8 cellular contexts compared by ENCODE assay signal in the genomic region with DNA sequence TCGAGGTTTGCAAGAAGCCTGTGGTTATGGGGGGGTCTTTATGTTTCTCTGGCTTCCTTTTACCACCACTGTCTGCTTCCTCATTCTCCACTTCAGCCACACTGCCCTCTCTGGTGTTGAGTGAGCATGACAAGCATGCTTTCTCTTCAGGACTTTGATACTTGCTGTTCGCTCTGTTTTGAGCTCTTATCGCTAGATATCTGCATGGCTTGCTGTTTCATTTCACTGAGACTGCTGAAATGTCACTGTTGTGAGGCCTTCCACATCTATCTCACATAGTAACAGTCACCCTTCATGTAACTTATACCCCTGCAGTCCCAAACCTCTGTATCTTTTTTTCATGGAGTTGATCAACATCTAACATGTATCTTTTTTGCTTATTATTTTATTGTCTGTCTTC. TPM values are rescaled to one million over a fixed set of nuclear protein-coding genes. Genes with fewer than 3 reads are reported as not detected.
DNase-seq lines count a peak whose midpoint lies in the region; ATAC-seq and TF ChIP-seq lines count a peak whose summit lies in the region.

No MANE protein-coding gene starts in this region.

- in situ Hi-C loops in KBM-7 (cut with MboI; ENCODE audit: low pct_unique_long_range_greater_than_20kb, low sequenced_read_pairs) = no loop called here

- no peaks in the 10 kb centered on the region for H3K79me2 ChIP-seq in mesendoderm (ENCODE audit: control insufficient read depth, insufficient read depth, low read length)

- no peak overlapping the region for H2BK5ac ChIP-seq in mesendoderm (ENCODE audit: low read length)

- H3K9ac ChIP-seq in mesendoderm (ENCODE audit: low read length) = no peak overlapping the region

- no peak overlapping the region for H3K18ac ChIP-seq in mesendoderm (ENCODE audit: low read length)

- DNase-seq in NCI-H510A treated with DMSO at 0.1 percent for 48 hours (lab: John Stamatoyannopoulos, UW) (peak; percentile 2), NCI-H510A (lab: John Stamatoyannopoulos, UW) (no peak), KBM-7 (peak; percentile 88), T-cell (peak in 27 of 34 experiments; percentile 3 to 40 (median 20)), ecto neural progenitor cell (ENCODE audit: low spot score) (peak; percentile 52), mesendoderm (peak; percentile 87), upper lobe of right lung (no peak)

- H3K27ac ChIP-seq in mesendoderm (ENCODE audit: low read depth, low read length) (no peak overlapping the region), upper lobe of right lung (no peak overlapping the region)

- POLR2A ChIA-PET in T-cell (lab: Charles Lee) = no interaction called here

- H3K27ac Mint-ChIP-seq in T-cell = peak overlapping the region; percentile 13 to 34

- H3K9me3 ChIP-seq in upper lobe of right lung = no peaks in the 10 kb centered on the region

- H4K5ac ChIP-seq in mesendoderm (ENCODE audit: low read length) = no peak overlapping the region

- H3K4me2 ChIP-seq in mesendoderm (ENCODE audit: low read length) = no peak overlapping the region

- peaks cover 2 to 13% (median 3%) of the 10 kb centered on the region in 3 donors for H3K9me3 Mint-ChIP-seq in T-cell

- H3K27me3 Mint-ChIP-seq in T-cell = no peaks in the 10 kb centered on the region

- CTCF ChIA-PET in T-cell (lab: Charles Lee) = interaction anchor here (0.5 to 1.4 kb wide), 16 partner anchors 9 to 983 kb away, joined by 3 to 9 read pairs (median 3); a partner anchor contains a TSS

- H3K36me3 Mint-ChIP-seq in T-cell = peaks cover 34% of the 10 kb centered on the region

- no peak overlapping the region for H3K4ac ChIP-seq in mesendoderm (ENCODE audit: low read depth, low read length)

- ATAC-seq in GM21528 (IDR thresholded peaks at IDR 0.05; ENCODE audit: low FRiP score, unreplicated experiment) (peak; percentile 91), T-cell (replicated peaks in 1 of 4) (peak; percentile 66 to 89 (median 75)), upper lobe of right lung (peak; percentile 86)

- intact Hi-C loops in upper lobe of right lung (cut with DNase I) = no loop called here

- no peaks in the 10 kb centered on the region for H3K4me1 ChIP-seq in mesendoderm (ENCODE audit: control insufficient read depth, low read depth, low read length)
- no peaks in the 10 kb centered on the region for H3K4me1 ChIP-seq in upper lobe of right lung

- H3K4me1 Mint-ChIP-seq in T-cell = peaks cover 8 to 11% (median 10%) of the 10 kb centered on the region in 3 donors

- H3K79me1 ChIP-seq in mesendoderm (ENCODE audit: low read length) = no peaks in the 10 kb centered on the region

- H3K36me3 ChIP-seq in mesendoderm (ENCODE audit: control insufficient read depth, insufficient read depth, low read length) = no peaks in the 10 kb centered on the region
- no peaks in the 10 kb centered on the region for H3K36me3 ChIP-seq in upper lobe of right lung

- H4K8ac ChIP-seq in mesendoderm (ENCODE audit: low read depth, low read length) = no peak overlapping the region

- H3K4me3 Mint-ChIP-seq in T-cell = no peak overlapping the region

- H2AK5ac ChIP-seq in mesendoderm (ENCODE audit: low read length) = no peak overlapping the region

- WGBS in mesendoderm (ENCODE audit: extremely low coverage, insufficient coverage, low lambda C conversion rate) = no CpG with 5 or more reads among the region's 3 CpGs

- TF ChIP-seq CTCF in upper lobe of right lung (IDR thresholded peaks at IDR 0.05) = peak; percentile 64

- H2BK15ac ChIP-seq in mesendoderm (replicated peaks; ENCODE audit: low read depth) = no peak overlapping the region

- no peak overlapping the region for H3K23ac ChIP-seq in mesendoderm (ENCODE audit: low read length)

- H3K56ac ChIP-seq in mesendoderm (ENCODE audit: low read length) = no peak overlapping the region

- H3K27me3 ChIP-seq in mesendoderm (ENCODE audit: insufficient read depth, low read length, poor library complexity) = no peaks in the 10 kb centered on the region
- no peaks in the 10 kb centered on the region for H3K27me3 ChIP-seq in upper lobe of right lung

- no peak overlapping the region for H2BK120ac ChIP-seq in mesendoderm (ENCODE audit: low read depth, low read length)

- H3K4me3 ChIP-seq in mesendoderm (ENCODE audit: low read length) (no peak overlapping the region), upper lobe of right lung (no peak overlapping the region)

RNA-seq across cellular contexts. Expression of a gene that starts 59.8 kb away (rescaled TPM):
- total RNA-seq in T-cell (10 to 100 TPM in 4 of 5 donors, 1 to 10 TPM in 1; 6.3 to 20.8 (median 12.7) TPM), upper lobe of right lung (24.5 TPM)
- polyA plus RNA-seq in mesendoderm (2013, experiment 1 of 2) = 24.1 TPM
- polyA plus RNA-seq in mesendoderm (2013, experiment 2 of 2) = 24.8 TPM

Comparison
In these comparisons a context has a peak if more than half of its experiments do, and no peak if none do; other contexts are left out.
1. DNase-seq: peak in NCI-H510A treated with DMSO at 0.1 percent for 48 hours (single experiment), KBM-7 (single experiment), T-cell (27 of 34), ecto neural progenitor cell (single experiment) and mesendoderm (single experiment); none in NCI-H510A (single experiment) and upper lobe of right lung (single experiment).
2. Peak in every context shown above with its lines, with median percentiles within 50 percentile points of each other: ATAC-seq.